Comparison of ENCODE assay signal across 10 cellular contexts in the genomic region with DNA sequence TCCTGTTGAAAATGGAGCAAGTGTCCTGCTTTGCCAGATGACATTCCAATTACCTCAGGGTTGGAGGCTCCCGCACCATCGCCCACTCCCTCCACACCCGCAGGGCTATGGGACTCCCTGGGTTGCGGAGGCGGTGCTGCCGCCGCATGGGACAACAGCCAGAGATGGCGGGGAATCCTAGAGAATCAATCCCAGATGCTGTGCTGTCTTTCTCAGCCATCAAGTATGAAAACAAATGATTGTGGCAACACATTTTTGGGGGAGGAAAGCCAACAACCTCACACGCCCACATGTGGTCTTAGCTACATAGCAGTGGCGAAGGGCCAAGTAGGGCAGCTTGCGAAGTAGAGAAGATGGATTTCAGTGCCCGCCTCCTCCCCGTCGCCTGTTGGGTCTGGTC. TPM values are rescaled to one million over a fixed set of nuclear protein-coding genes. Genes with fewer than 3 reads are reported as not detected.
DNase-seq lines count a peak whose midpoint lies in the region; ATAC-seq and TF ChIP-seq lines count a peak whose summit lies in the region.
"Had no signal": no experiment of that assay in that cellular context is flagged by ENCODE, and none has a peak within 500 bp of the region (broad histone marks: within the 10 kb centered on the region; RNA-seq: fewer than 3 reads in every experiment).

No MANE protein-coding gene starts in this region.

- H3K9ac ChIP-seq in mammary epithelial cell (ENCODE audit: insufficient read depth, low read length) = no peak overlapping the region

- peaks cover 13% of the 10 kb centered on the region for H3K4me1 ChIP-seq in CD4-positive, alpha-beta memory T cell (ENCODE audit: insufficient read depth, low read length)
- H3K4me1 ChIP-seq in mammary epithelial cell (ENCODE audit: insufficient read depth, low read length) = peaks cover 19% of the 10 kb centered on the region
- H3K4me1 ChIP-seq: testis had no signal

- H3K9me3 ChIP-seq in CD4-positive, alpha-beta memory T cell (ENCODE audit: control insufficient read depth in 1 of 2, low read length in 2 of 2) = no peaks in the 10 kb centered on the region
- no peaks in the 10 kb centered on the region for H3K9me3 ChIP-seq in mammary epithelial cell (replicated peaks; ENCODE audit: insufficient read depth, low read length)
- H3K9me3 ChIP-seq: testis had no signal

- peaks cover 2% of the 10 kb centered on the region in 2 donors for H3K27me3 Mint-ChIP-seq in CD4-positive, alpha-beta memory T cell

- no peaks in the 10 kb centered on the region for H4K20me1 ChIP-seq in mammary epithelial cell (ENCODE audit: insufficient read depth, low read length)

- no peaks in the 10 kb centered on the region for H3K79me2 ChIP-seq in mammary epithelial cell (ENCODE audit: insufficient read depth, low read length)

- peak; percentile 63 for ATAC-seq in omental fat pad (ENCODE audit: low FRiP score)
- no peak for ATAC-seq in GM18868 (IDR thresholded peaks at IDR 0.05; ENCODE audit: unreplicated experiment)
- ATAC-seq in HG03565 (IDR thresholded peaks at IDR 0.05; ENCODE audit: unreplicated experiment) = no peak
- ATAC-seq in HG02884 (IDR thresholded peaks at IDR 0.05; ENCODE audit: unreplicated experiment) = no peak

- no peak for TF ChIP-seq CTCF in mammary epithelial cell (conservative IDR thresholded peaks at IDR 0.05 in 1 of 2, IDR thresholded peaks at IDR 0.05 in 1 of 2; ENCODE audit: extremely low read depth in 1 of 2, insufficient read depth in 1 of 2, low read depth in 1 of 2, low read length in 2 of 2)
- no peak for TF ChIP-seq CTCF in omental fat pad (IDR thresholded peaks at IDR 0.05)

- no peak overlapping the region for H3K4me3 ChIP-seq in CD4-positive, alpha-beta memory T cell (ENCODE audit: low read length in 2 of 2)
- peak overlapping the region in 2 of 3 experiments; percentile 0 to 18 for H3K4me3 ChIP-seq in mammary epithelial cell (replicated peaks in 1 of 3; ENCODE audit: insufficient read depth in 1 of 3, low read depth in 2 of 3, low read length in 3 of 3)
- H3K4me3 ChIP-seq: testis had no signal

- no peaks in the 10 kb centered on the region for H3K27me3 ChIP-seq in CD4-positive, alpha-beta memory T cell (ENCODE audit: insufficient read depth, low read length)
- no peaks in the 10 kb centered on the region for H3K27me3 ChIP-seq in mammary epithelial cell (ENCODE audit: insufficient read depth, low read length)
- H3K27me3 ChIP-seq: testis had no signal

- peak overlapping the region in 1 of 7 donors; percentile 38 for H3K27ac Mint-ChIP-seq in CD4-positive, alpha-beta memory T cell

- H3K9me3 Mint-ChIP-seq in CD4-positive, alpha-beta memory T cell = no peaks in the 10 kb centered on the region

- POLR2A ChIA-PET in CD4-positive, alpha-beta memory T cell (lab: Charles Lee; ENCODE audit: partially characterized antibody) = no interaction called here

- H2AFZ ChIP-seq in mammary epithelial cell (ENCODE audit: low read depth, low read length) = peak overlapping the region; percentile 62

- CTCF ChIA-PET in CD4-positive, alpha-beta memory T cell (lab: Charles Lee; ENCODE audit: partially characterized antibody) = no interaction called here
- CTCF ChIA-PET in mammary epithelial cell (lab: Charles Lee; ENCODE audit: low non-redundant PET) = no interaction called here

- H3K36me3 Mint-ChIP-seq in CD4-positive, alpha-beta memory T cell = no peaks in the 10 kb centered on the region

- dilution Hi-C loops in mammary epithelial cell (cut with HindIII; ENCODE audit: low sequenced_read_pairs) = no loop called here

- no TSS peak for BruUV-seq in mammary epithelial cell (replicated peaks; lab: Mats Ljungman, UMichigan)

- DNase-seq in CD4-positive, alpha-beta memory T cell = peak in 3 of 5 donors; percentile 9 to 31 (median 12)
- DNase-seq in M059J (ENCODE audit: low read depth) (peak; percentile 66), mammary epithelial cell (peak; percentile 33), omental fat pad (ENCODE audit: low spot score) (no peak), NCI-H1417 (lab: John Stamatoyannopoulos, UW) (no peak)
- DNase-seq: activated CD4-positive, alpha-beta T cell treated with anti-CD3 and anti-CD28 coated beads for 1 hour; testis had no signal

- H3K4me3 Mint-ChIP-seq in CD4-positive, alpha-beta memory T cell = peak overlapping the region in 1 of 8 donors; percentile 58

- no peak overlapping the region for H3K27ac ChIP-seq in CD4-positive, alpha-beta memory T cell (ENCODE audit: low read depth, low read length)
- H3K27ac ChIP-seq in mammary epithelial cell (ENCODE audit: insufficient read depth, low read depth, low read length) = no peak overlapping the region
- H3K27ac ChIP-seq: testis had no signal

- WGBS in mammary epithelial cell (ENCODE audit: low coverage, missing lambda C conversion rate) = 0% methylated on average over 8 of the region's 14 CpGs

- H3K4me1 Mint-ChIP-seq in CD4-positive, alpha-beta memory T cell = peaks cover 2 to 15% (median 10%) of the 10 kb centered on the region in 4 donors

- intact Hi-C loops in CD4-positive, alpha-beta memory T cell (cut with micrococcal nuclease) = no loop called here
- intact Hi-C loops in mammary epithelial cell (cut with micrococcal nuclease) = no loop called here

- H3K4me2 ChIP-seq in mammary epithelial cell (ENCODE audit: insufficient read depth, low read depth, low read length) = peak overlapping the region; percentile 55

- no peaks in the 10 kb centered on the region for H3K36me3 ChIP-seq in CD4-positive, alpha-beta memory T cell (ENCODE audit: insufficient read depth, low read length)
- no peaks in the 10 kb centered on the region for H3K36me3 ChIP-seq in mammary epithelial cell (ENCODE audit: insufficient read depth, low read length)

- in situ Hi-C loops in mammary epithelial cell (cut with MboI; ENCODE audit: low sequenced_read_pairs in 2 of 2) = no loop called here

RNA-seq across cellular contexts. Expression of a gene that starts 46.7 kb away (rescaled TPM):
- total RNA-seq in CD4-positive, alpha-beta memory T cell = not detected
- not detected for polyA plus RNA-seq in CD4-positive, alpha-beta memory T cell
- total RNA-seq in M059J (2014; rRNA removed; shearing (Covaris generic)) = 0.10 and 0.27 TPM in 2 replicates
- total RNA-seq in mammary epithelial cell (1 to 10 TPM in 1 of 2 donors, under 1 TPM in 1; 0.50 to 4.7 TPM), omental fat pad (not detected)
- 2.9 TPM for polyA plus RNA-seq in mammary epithelial cell
- polyA minus RNA-seq in mammary epithelial cell = not detected

Comparison
In these comparisons a context has a peak if more than half of its experiments do, and no peak if none do; other contexts are left out.
1. DNase-seq: peak in CD4-positive, alpha-beta memory T cell (3 of 5), M059J (single experiment) and mammary epithelial cell (single experiment); none in omental fat pad (single experiment) and NCI-H1417 (0 of 3).
2. H3K4me3 ChIP-seq: peak in mammary epithelial cell (2 of 3); none in CD4-positive, alpha-beta memory T cell (0 of 2).